ENCODE assay signal across 18 cellular contexts in the genomic region with DNA sequence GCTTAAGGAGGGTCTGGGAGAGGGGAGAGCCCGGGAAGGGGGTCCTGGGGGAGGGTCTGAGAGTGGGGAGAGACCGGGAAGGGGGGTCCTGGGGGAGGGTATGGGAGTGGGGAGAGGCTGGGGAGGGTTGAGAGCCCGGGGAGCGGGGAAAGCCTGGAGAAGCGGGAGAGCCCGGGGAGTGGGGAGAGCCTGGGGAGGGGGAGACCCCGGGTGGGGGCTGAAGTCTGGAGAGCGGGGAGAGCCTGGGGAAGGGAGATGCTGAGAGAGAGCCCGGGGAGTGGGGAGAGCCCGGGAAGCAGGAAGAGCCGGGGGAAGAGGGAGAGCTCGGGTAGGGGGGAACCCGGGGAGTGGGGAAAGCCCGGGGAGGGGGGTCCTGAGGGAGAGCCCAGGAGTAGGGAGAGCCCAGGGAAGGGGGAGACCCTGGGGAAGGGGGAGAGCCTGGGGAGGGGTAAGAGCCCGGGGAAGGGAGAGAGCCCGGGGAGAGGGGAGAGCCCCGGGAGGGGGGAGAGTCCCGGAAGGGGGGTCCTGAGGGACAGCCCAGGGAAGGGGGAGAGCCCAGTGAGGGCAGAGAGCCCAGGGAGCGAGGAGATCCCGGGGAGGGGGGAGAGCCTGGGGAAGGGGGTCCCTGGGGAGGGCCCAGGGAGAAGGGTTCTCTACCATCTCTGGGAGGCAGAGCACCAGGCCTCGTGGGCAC.
"Had no signal": no experiment of that assay in that cellular context is flagged by ENCODE, and none has a peak within 500 bp of the region (broad histone marks: within the 10 kb centered on the region; RNA-seq: fewer than 3 reads in every experiment).

No MANE protein-coding gene starts in this region.

- H3K4me3 Mint-ChIP-seq: immature natural killer cell; naive B cell; nephron; stimulated activated naive B cell treated with anti-CD40 and anti-IgM and Interleukin-4, amounts not matched to agents 10 μg/mL and 1 μg/mL and 100 μg/mL, for 72 hours had no signal

- H3K27ac ChIP-seq: foreskin keratinocyte had no signal

- H3K4me1 ChIP-seq: foreskin keratinocyte had no signal

- ATAC-seq: foreskin keratinocyte; stimulated activated naive B cell treated with anti-CD40 and anti-IgM and Interleukin-4, amounts not matched to agents 10 μg/mL and 1 μg/mL and 100 μg/mL, for 72 hours had no signal

- H3K4me3 ChIP-seq: dorsolateral prefrontal cortex, lung, right atrium auricular region had no signal

- H3K36me3 ChIP-seq: right atrium auricular region had no signal

- H3K27ac Mint-ChIP-seq: immature natural killer cell; nephron; stimulated activated naive B cell treated with anti-CD40 and anti-IgM and Interleukin-4, amounts not matched to agents 10 μg/mL and 1 μg/mL and 100 μg/mL, for 72 hours had no signal

- H3K9me3 ChIP-seq: right atrium auricular region had no signal

- H3K4me1 Mint-ChIP-seq: immature natural killer cell had no signal

- H3K9me3 Mint-ChIP-seq: immature natural killer cell; naive B cell; stimulated activated naive B cell treated with anti-CD40 and anti-IgM and Interleukin-4, amounts not matched to agents 10 μg/mL and 1 μg/mL and 100 μg/mL, for 72 hours had no signal

- H3K36me3 Mint-ChIP-seq: immature natural killer cell; naive B cell; stimulated activated naive B cell treated with anti-CD40 and anti-IgM and Interleukin-4, amounts not matched to agents 10 μg/mL and 1 μg/mL and 100 μg/mL, for 72 hours had no signal

- H3K27me3 ChIP-seq: dorsolateral prefrontal cortex, foreskin keratinocyte, right atrium auricular region had no signal

- DNase-seq: central memory CD4-positive, alpha-beta T cell; cortex of kidney; dorsolateral prefrontal cortex; effector memory CD4-positive, alpha-beta T cell; foreskin keratinocyte; immature natural killer cell; left ventricle myocardium superior; mesenchymal stem cell; midbrain; naive B cell; stimulated activated CD4-positive, alpha-beta T cell treated with anti-CD3 and anti-CD28 coated beads, Interleukin-15, amount 100 ng/mL, for 24 hours; stimulated activated CD4-positive, alpha-beta T cell treated with anti-CD3 and anti-CD28 coated beads, Interleukin-1b, Interleukin-23, amount 100 ng/mL, for 48 hours; stimulated activated CD4-positive, alpha-beta T cell treated with anti-CD3 and anti-CD28 coated beads, Interleukin-4, amount 100 ng/mL, for 24 hours; stimulated activated naive B cell treated with anti-CD40 and anti-IgM and Interleukin-4, amounts not matched to agents 10 μg/mL and 1 μg/mL and 100 μg/mL, for 72 hours; trophoblast cell had no signal
